ENCODE assay signal across 11 cellular contexts in genomic region chr1:23273450-23274133, GRCh38. TPM values are rescaled to one million over a fixed set of nuclear protein-coding genes. Genes with fewer than 3 reads are reported as not detected.
A peak's percentile ranks its signal among the peaks of the same experiment; 100 is the strongest.
DNase-seq lines count a peak whose midpoint lies in the region.
"Had no signal": no experiment of that assay in that cellular context is flagged by ENCODE, and none has a peak within 500 bp of the region (broad histone marks: within the 10 kb centered on the region; RNA-seq: fewer than 3 reads in every experiment).

No MANE protein-coding gene starts in this region.

- no peaks in the 10 kb centered on the region for H3K9me3 Mint-ChIP-seq in activated T-cell treated with anti-CD3 and anti-CD28 coated beads, Interleukin-2, amount 50 U/mL, for 24 hours
- H3K9me3 Mint-ChIP-seq: central memory CD8-positive, alpha-beta T cell had no signal

- H3K27me3 Mint-ChIP-seq in activated T-cell treated with anti-CD3 and anti-CD28 coated beads, Interleukin-2, amount 50 U/mL, for 24 hours: peaks cover 50% of the 10 kb centered on the region

- DNase-seq in ACHN (peak; percentile 34), HS-5 (ENCODE audit: low read depth) (peak; percentile 41), amniotic stem cell (lab: John Stamatoyannopoulos, UW) (peak; percentile 60), hepatic stellate cell (ENCODE audit: low spot score) (peak; percentile 60), G401 (ENCODE audit: low spot score) (no peak), DMS153 treated with DMSO at 0.1 percent for 48 hours (lab: John Stamatoyannopoulos, UW; ENCODE audit: unreplicated experiment) (no peak)
- no peak for DNase-seq in activated T-cell treated with anti-CD3 and anti-CD28 coated beads, Interleukin-2, amount 50 U/mL, for 24 hours
- DNase-seq in stimulated activated CD4-positive, alpha-beta T cell treated with anti-CD3 and anti-CD28 coated beads, Interleukin-4, amount 100 ng/mL, for 4 hours: no peak
- DNase-seq: heart right ventricle, NCI-H146 had no signal

- H3K4me3 Mint-ChIP-seq in activated T-cell treated with anti-CD3 and anti-CD28 coated beads, Interleukin-2, amount 50 U/mL, for 24 hours: no peak overlapping the region
- H3K4me3 Mint-ChIP-seq: central memory CD8-positive, alpha-beta T cell had no signal

- peaks cover under 1% of the 10 kb centered on the region for H3K36me3 Mint-ChIP-seq in activated T-cell treated with anti-CD3 and anti-CD28 coated beads, Interleukin-2, amount 50 U/mL, for 24 hours (ENCODE audit: low read depth)

- in situ Hi-C loops in ACHN (cut with HindIII; ENCODE audit: low pct_ligation_motif_present, low pct_unique_long_range_greater_than_20kb, low sequenced_read_pairs): no loop called here
- in situ Hi-C loops in G401 (cut with HindIII; ENCODE audit: low sequenced_read_pairs): no loop called here

- no peak overlapping the region for H3K27ac Mint-ChIP-seq in activated T-cell treated with anti-CD3 and anti-CD28 coated beads, Interleukin-2, amount 50 U/mL, for 24 hours

- peaks cover 2% of the 10 kb centered on the region for H3K4me1 Mint-ChIP-seq in activated T-cell treated with anti-CD3 and anti-CD28 coated beads, Interleukin-2, amount 50 U/mL, for 24 hours (ENCODE audit: low read depth)
- H3K4me1 Mint-ChIP-seq: central memory CD8-positive, alpha-beta T cell had no signal

RNA-seq across cellular contexts. Expression of gene HTR1D, which starts 56.3 kb away (rescaled TPM):
- total RNA-seq in G401 (2014; rRNA removed; shearing (Covaris generic)): 0.07 TPM in 1 of 2 replicates, not detected in the other
- total RNA-seq: heart right ventricle had no signal

Comparison
In these comparisons a context has a peak if more than half of its experiments do, and no peak if none do; other contexts are left out.
1. DNase-seq: peak in ACHN (single experiment), HS-5 (single experiment), amniotic stem cell (single experiment) and hepatic stellate cell (single experiment); none in G401 (single experiment), DMS153 treated with DMSO at 0.1 percent for 48 hours (single experiment), activated T-cell treated with anti-CD3 and anti-CD28 coated beads, Interleukin-2, amount 50 U/mL, for 24 hours (single experiment) and stimulated activated CD4-positive, alpha-beta T cell treated with anti-CD3 and anti-CD28 coated beads, Interleukin-4, amount 100 ng/mL, for 4 hours (0 of 2).